In the genomic region with DNA sequence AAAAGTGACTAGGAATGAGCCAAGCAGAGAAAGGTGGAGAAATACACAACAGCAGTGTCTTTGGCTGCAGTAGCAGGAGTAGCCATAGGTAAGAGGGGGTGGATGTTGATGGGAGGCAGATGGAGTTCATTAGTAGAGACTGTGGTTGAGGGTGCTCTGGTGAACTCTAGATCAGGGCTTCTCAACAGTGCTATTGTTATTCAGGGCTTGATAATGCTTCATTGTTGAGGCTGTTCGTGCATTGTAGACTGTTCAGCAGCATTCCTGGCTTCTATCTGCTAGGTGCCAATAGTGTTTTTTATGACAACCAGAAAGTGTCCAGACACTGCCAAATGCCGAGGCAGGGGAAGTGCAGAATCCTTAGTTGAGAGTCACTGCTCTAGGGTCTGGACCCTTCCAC, we compare ENCODE assay signal across 8 cellular contexts. TPM values are rescaled to one million over a fixed set of nuclear protein-coding genes. Genes with fewer than 3 reads are reported as not detected.
DNase-seq lines count a peak whose midpoint lies in the region; ATAC-seq and TF ChIP-seq lines count a peak whose summit lies in the region.

No MANE protein-coding gene starts in this region.

- H3K4me3 Mint-ChIP-seq in nephron = peak overlapping the region; percentile 91 to 95 (median 93)

- no peak overlapping the region for H2AFZ ChIP-seq in Loucy (ENCODE audit: low read length)

- H3K9me2 ChIP-seq in Loucy (replicated peaks; ENCODE audit: low read depth, low read length) = no peaks in the 10 kb centered on the region

- peaks cover 80% of the 10 kb centered on the region for H4K20me1 ChIP-seq in Loucy (ENCODE audit: insufficient read depth, low read length, poor library complexity, severe bottlenecking)

- H3K4me1 Mint-ChIP-seq in nephron = peaks cover 72% of the 10 kb centered on the region

- CTCF ChIA-PET in BJ (lab: Yijun Ruan, JAX) = interaction anchor here (1.9 kb wide), 1 partner anchor 35 kb away, joined by 5 read pairs; no protein-coding TSS in a partner anchor

- no peaks in the 10 kb centered on the region for H3K9me3 ChIP-seq in Loucy (ENCODE audit: insufficient read depth, low read depth, low read length)

- H3F3A ChIP-seq in Loucy (ENCODE audit: low read depth) = no peaks in the 10 kb centered on the region

- H3K27me3 ChIP-seq in BJ (ENCODE audit: control insufficient read depth, insufficient read depth, low read length) (no peaks in the 10 kb centered on the region), Loucy (ENCODE audit: insufficient read depth, low read length, poor library complexity, severe bottlenecking) (no peaks in the 10 kb centered on the region)

- peaks cover 69% of the 10 kb centered on the region for H3K4me1 ChIP-seq in Loucy (ENCODE audit: insufficient read depth, low read length, poor library complexity, severe bottlenecking)

- DNase-seq in BJ (ENCODE audit: low read depth) (no peak), dermis blood vessel endothelial cell (peak; percentile 24), NCI-H345 (lab: John Stamatoyannopoulos, UW) (no peak)
- DNase-seq in activated CD4-positive, alpha-beta T cell treated with anti-CD3 and anti-CD28 coated beads, Interleukin-2, amount 50 U/mL, for 1 hour = no peak

- POLR2A ChIA-PET in BJ (lab: Charles Lee) = no interaction called here

- no peak for ATAC-seq in GM19455 (IDR thresholded peaks at IDR 0.05; ENCODE audit: unreplicated experiment)
- no peak for ATAC-seq in GM19035 (IDR thresholded peaks at IDR 0.05; ENCODE audit: unreplicated experiment)

- TF ChIP-seq CTCF in BJ (IDR thresholded peaks at IDR 0.05; ENCODE audit: insufficient read depth, low read depth, low read length) = no peak
- no peak for TF ChIP-seq CTCF in Loucy (conservative IDR thresholded peaks at IDR 0.05; ENCODE audit: low read length)
- no peak for TF ChIP-seq CTCF in nephron (IDR thresholded peaks at IDR 0.05; ENCODE audit: unreplicated experiment in 3 of 3)

- H3K4me2 ChIP-seq in Loucy (ENCODE audit: low read depth, low read length, poor library complexity, severe bottlenecking) = peak overlapping the region; percentile 94

- peak overlapping the region; percentile 23 to 72 (median 67) for H3K27ac Mint-ChIP-seq in nephron

- no peaks in the 10 kb centered on the region for H3K27me3 Mint-ChIP-seq in nephron (ENCODE audit: low read depth)

- peak overlapping the region; percentile 82 for H3K9ac ChIP-seq in Loucy (ENCODE audit: low read depth, low read length, poor library complexity, severe bottlenecking)

- peak overlapping the region; percentile 88 for H3K4me3 ChIP-seq in BJ (ENCODE audit: low read depth, low read length)
- H3K4me3 ChIP-seq in Loucy (ENCODE audit: low read length, poor library complexity, severe bottlenecking) = peak overlapping the region; percentile 97

- peaks cover 43% of the 10 kb centered on the region for H3K36me3 Mint-ChIP-seq in nephron (ENCODE audit: low read depth)

- peaks cover 87% of the 10 kb centered on the region for H3K79me2 ChIP-seq in Loucy (ENCODE audit: insufficient read depth, low read length)

- H3K36me3 ChIP-seq in BJ (ENCODE audit: control insufficient read depth, insufficient read depth, low read length) = peaks cover 6% of the 10 kb centered on the region
- H3K36me3 ChIP-seq in Loucy (ENCODE audit: insufficient read depth, low read length) = peaks cover 16% of the 10 kb centered on the region; the same call in 1 of the 2 replicates

- no peaks in the 10 kb centered on the region for H3K9me3 Mint-ChIP-seq in nephron

RNA-seq across cellular contexts. Expression of a gene that starts 3.6 kb away (rescaled TPM):
- 92.4 and 97.5 TPM in 2 replicates for polyA plus RNA-seq in BJ (2011; rRNA removed)
- 112 and 160 TPM in 2 replicates for polyA minus RNA-seq in BJ (2011; rRNA and poly(A)+ RNA removed)
- total RNA-seq in dermis blood vessel endothelial cell = 95.1 and 104 TPM in 2 replicates

RNA-seq across cellular contexts. Expression of a gene that starts 38.2 kb away (rescaled TPM):
- polyA plus RNA-seq in BJ (2011; rRNA removed) = 19.8 and 38.9 TPM in 2 replicates
- polyA minus RNA-seq in BJ (2011; rRNA and poly(A)+ RNA removed) = 27.3 and 38.1 TPM in 2 replicates
- total RNA-seq in dermis blood vessel endothelial cell = 27.9 and 40.0 TPM in 2 replicates
